ENCODE assay signal across 8 cellular contexts in genomic region chr14:99270491-99271287, GRCh38. TPM values are rescaled to one million over a fixed set of nuclear protein-coding genes. Genes with fewer than 3 reads are reported as not detected.
DNase-seq lines count a peak whose midpoint lies in the region; ATAC-seq and TF ChIP-seq lines count a peak whose summit lies in the region.

No MANE protein-coding gene starts in this region.

- peaks cover 8% of the 10 kb centered on the region for H3K27me3 Mint-ChIP-seq in activated CD4-positive, alpha-beta T cell treated with anti-CD3 and anti-CD28 coated beads, Interleukin-2, amount 10 ng/mL, durations not matched to agents 7 days and 5 days
- peaks cover under 1% of the 10 kb centered on the region for H3K27me3 Mint-ChIP-seq in T-helper 1 cell treated with Interleukin-12 subunit alpha and Interleukin-12 subunit beta and Interleukin-4 antibody, amounts not matched to agents 30 μg/mL and 1 μg/mL, for 36 hours (ENCODE audit: low read depth)

- DNase-seq in activated CD4-positive, alpha-beta T cell treated with anti-CD3 and anti-CD28 coated beads, Interleukin-2, amount 10 ng/mL, durations not matched to agents 7 days and 5 days: no peak
- no peak for DNase-seq in activated CD4-positive, alpha-beta T cell treated with anti-CD3 and anti-CD28 coated beads for 4 hours
- no peak for DNase-seq in fibroblast of villous mesenchyme (ENCODE audit: low read depth)
- DNase-seq in spleen: no peak
- DNase-seq in medulla oblongata (ENCODE audit: extremely low spot score): no peak
- DNase-seq in 8988T: no peak

- intact Hi-C loops in spleen (cut with DNase I; ENCODE audit: low total_unique reads): no loop called here

- peaks cover 32% of the 10 kb centered on the region for H3K4me1 Mint-ChIP-seq in activated CD4-positive, alpha-beta T cell treated with anti-CD3 and anti-CD28 coated beads, Interleukin-2, amount 10 ng/mL, durations not matched to agents 7 days and 5 days
- peaks cover 35% of the 10 kb centered on the region for H3K4me1 Mint-ChIP-seq in T-helper 1 cell treated with Interleukin-12 subunit alpha and Interleukin-12 subunit beta and Interleukin-4 antibody, amounts not matched to agents 30 μg/mL and 1 μg/mL, for 36 hours (ENCODE audit: low read depth)

- no peak for TF ChIP-seq POLR2A in spleen (IDR thresholded peaks at IDR 0.05)

- H3K27ac Mint-ChIP-seq in activated CD4-positive, alpha-beta T cell treated with anti-CD3 and anti-CD28 coated beads, Interleukin-2, amount 10 ng/mL, durations not matched to agents 7 days and 5 days: peak overlapping the region; percentile 99
- peak overlapping the region; percentile 98 for H3K27ac Mint-ChIP-seq in T-helper 1 cell treated with Interleukin-12 subunit alpha and Interleukin-12 subunit beta and Interleukin-4 antibody, amounts not matched to agents 30 μg/mL and 1 μg/mL, for 36 hours

- H3K4me3 ChIP-seq in fibroblast of villous mesenchyme (ENCODE audit: low read depth, low read length): peak overlapping the region; percentile 29
- peak overlapping the region; percentile 37 to 75 (median 44) for H3K4me3 ChIP-seq in spleen

- no peaks in the 10 kb centered on the region for H3K36me3 ChIP-seq in spleen

- POLR2A ChIA-PET in activated CD4-positive, alpha-beta T cell treated with anti-CD3 and anti-CD28 coated beads, Interleukin-2, amount 10 ng/mL, durations not matched to agents 7 days and 5 days (lab: Charles Lee): interaction anchor here (1.1 to 2.0 kb wide), 3 partner anchors 8 to 1130 kb away, joined by 4 to 13 read pairs (median 4); no protein-coding TSS in a partner anchor

- peaks cover 5 to 100% (median 85%) of the 10 kb centered on the region in 7 donors for H3K27me3 ChIP-seq in spleen (replicated peaks in 1 of 7)

- WGBS in spleen, 5 donors: 0 to 9% (median 2%) methylated on average over 30 to 84 of the region's 84 CpGs

- TF ChIP-seq CTCF in fibroblast of villous mesenchyme (IDR thresholded peaks at IDR 0.05; ENCODE audit: insufficient read depth, low read depth, low read length) (no peak), spleen (IDR thresholded peaks at IDR 0.05 in 8 of 11, conservative IDR thresholded peaks at IDR 0.05 in 3 of 11) (no peak)

- H3K9me3 ChIP-seq in spleen: no peaks in the 10 kb centered on the region

- H3K36me3 Mint-ChIP-seq in activated CD4-positive, alpha-beta T cell treated with anti-CD3 and anti-CD28 coated beads, Interleukin-2, amount 10 ng/mL, durations not matched to agents 7 days and 5 days (ENCODE audit: low read depth): peaks cover 45% of the 10 kb centered on the region
- H3K36me3 Mint-ChIP-seq in T-helper 1 cell treated with Interleukin-12 subunit alpha and Interleukin-12 subunit beta and Interleukin-4 antibody, amounts not matched to agents 30 μg/mL and 1 μg/mL, for 36 hours (ENCODE audit: low read depth): peaks cover 38% of the 10 kb centered on the region

- ATAC-seq in GM18517 (IDR thresholded peaks at IDR 0.05; ENCODE audit: unreplicated experiment): no peak

- CTCF ChIA-PET in activated CD4-positive, alpha-beta T cell treated with anti-CD3 and anti-CD28 coated beads, Interleukin-2, amount 10 ng/mL, durations not matched to agents 7 days and 5 days (lab: Charles Lee): interaction anchor here (1.6 to 10.8 kb wide), 3 partner anchors 34 to 1293 kb away, joined by 6 to 192 read pairs (median 11); no protein-coding TSS in a partner anchor

- peak overlapping the region; percentile 53 to 93 (median 78) for H3K27ac ChIP-seq in spleen

- peak overlapping the region; percentile 87 for H3K4me3 Mint-ChIP-seq in activated CD4-positive, alpha-beta T cell treated with anti-CD3 and anti-CD28 coated beads, Interleukin-2, amount 10 ng/mL, durations not matched to agents 7 days and 5 days
- peak overlapping the region; percentile 98 for H3K4me3 Mint-ChIP-seq in T-helper 1 cell treated with Interleukin-12 subunit alpha and Interleukin-12 subunit beta and Interleukin-4 antibody, amounts not matched to agents 30 μg/mL and 1 μg/mL, for 36 hours

- no peaks in the 10 kb centered on the region for H3K9me3 Mint-ChIP-seq in activated CD4-positive, alpha-beta T cell treated with anti-CD3 and anti-CD28 coated beads, Interleukin-2, amount 10 ng/mL, durations not matched to agents 7 days and 5 days
- H3K9me3 Mint-ChIP-seq in T-helper 1 cell treated with Interleukin-12 subunit alpha and Interleukin-12 subunit beta and Interleukin-4 antibody, amounts not matched to agents 30 μg/mL and 1 μg/mL, for 36 hours: no peaks in the 10 kb centered on the region

- H3K4me1 ChIP-seq in spleen: peaks cover 14 to 87% (median 57%) of the 10 kb centered on the region in 6 donors

RNA-seq across cellular contexts. Expression of gene BCL11B, which starts 1.3 kb away (rescaled TPM):
- total RNA-seq in activated CD4-positive, alpha-beta T cell treated with anti-CD3 and anti-CD28 coated beads, Interleukin-2, amount 10 ng/mL, durations not matched to agents 7 days and 5 days: 100 to 1,000 TPM; 115 to 116 TPM
- not detected in 2 replicates for total RNA-seq in fibroblast of villous mesenchyme
- 10 to 100 TPM in 6 of 7 donors, 1 to 10 TPM in 1; 7.9 to 21.1 (median 13.1) TPM for total RNA-seq in spleen
- polyA plus RNA-seq in spleen: 1 to 10 TPM in 2 of 3 donors, under 1 TPM in 1; 0.74 to 1.5 (median 1.4) TPM
